Comparison of ENCODE assay signal across 1 cellular context in genomic region chr13:114071991-114072390, GRCh38.
TF ChIP-seq lines count a peak whose summit lies in the region.

No MANE protein-coding gene starts in this region.

TF ChIP-seq in HepG2, 621 proteins besides CTCF, POLR2A, EP300 and RAD21 (continued from another document):
- TF ChIP-seq FOXP4 (CRISPR knock-in tag; IDR thresholded peaks at IDR 0.05), result no peak
- no peak for TF ChIP-seq LCORL (IDR thresholded peaks at IDR 0.05)
- no peak for TF ChIP-seq LCORL (CRISPR knock-in tag; IDR thresholded peaks at IDR 0.05)
- TF ChIP-seq ZNF275 (CRISPR knock-in tag; IDR thresholded peaks at IDR 0.05; ENCODE audit: borderline replicate concordance), result no peak
- TF ChIP-seq HDAC2 (CRISPR knock-in tag; IDR thresholded peaks at IDR 0.05), result no peak
- no peak for TF ChIP-seq USF2 (IDR thresholded peaks at IDR 0.05; ENCODE audit: low read depth, low read length)
- no peak for TF ChIP-seq USF2 (CRISPR knock-in tag; IDR thresholded peaks at IDR 0.05; ENCODE audit: borderline replicate concordance)
